Comparison of ENCODE assay signal across 1 cellular context in the genomic region with DNA sequence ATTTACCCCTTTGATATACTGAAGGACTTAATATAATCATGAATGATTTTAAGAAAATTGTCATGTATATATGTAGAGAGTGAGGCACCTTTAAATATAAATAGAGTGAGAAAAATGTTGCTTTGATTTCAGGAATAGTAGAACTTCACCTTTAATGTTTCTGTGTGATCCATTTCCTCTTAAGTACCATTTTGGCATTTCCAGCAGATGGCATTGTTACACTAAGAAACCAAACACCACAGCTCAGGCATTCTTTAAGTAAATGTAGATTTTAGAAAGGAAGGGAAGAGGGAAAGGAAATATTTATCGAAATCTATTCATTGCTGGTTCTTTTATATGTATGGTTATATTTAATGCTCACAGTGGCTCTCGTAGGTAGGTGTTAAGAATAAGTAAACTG.
TF ChIP-seq lines count a peak whose summit lies in the region.

No MANE protein-coding gene starts in this region.

TF ChIP-seq in K562, 482 proteins besides CTCF, POLR2A, EP300 and RAD21 (continued from another document):
- TF ChIP-seq, protein P1, sequence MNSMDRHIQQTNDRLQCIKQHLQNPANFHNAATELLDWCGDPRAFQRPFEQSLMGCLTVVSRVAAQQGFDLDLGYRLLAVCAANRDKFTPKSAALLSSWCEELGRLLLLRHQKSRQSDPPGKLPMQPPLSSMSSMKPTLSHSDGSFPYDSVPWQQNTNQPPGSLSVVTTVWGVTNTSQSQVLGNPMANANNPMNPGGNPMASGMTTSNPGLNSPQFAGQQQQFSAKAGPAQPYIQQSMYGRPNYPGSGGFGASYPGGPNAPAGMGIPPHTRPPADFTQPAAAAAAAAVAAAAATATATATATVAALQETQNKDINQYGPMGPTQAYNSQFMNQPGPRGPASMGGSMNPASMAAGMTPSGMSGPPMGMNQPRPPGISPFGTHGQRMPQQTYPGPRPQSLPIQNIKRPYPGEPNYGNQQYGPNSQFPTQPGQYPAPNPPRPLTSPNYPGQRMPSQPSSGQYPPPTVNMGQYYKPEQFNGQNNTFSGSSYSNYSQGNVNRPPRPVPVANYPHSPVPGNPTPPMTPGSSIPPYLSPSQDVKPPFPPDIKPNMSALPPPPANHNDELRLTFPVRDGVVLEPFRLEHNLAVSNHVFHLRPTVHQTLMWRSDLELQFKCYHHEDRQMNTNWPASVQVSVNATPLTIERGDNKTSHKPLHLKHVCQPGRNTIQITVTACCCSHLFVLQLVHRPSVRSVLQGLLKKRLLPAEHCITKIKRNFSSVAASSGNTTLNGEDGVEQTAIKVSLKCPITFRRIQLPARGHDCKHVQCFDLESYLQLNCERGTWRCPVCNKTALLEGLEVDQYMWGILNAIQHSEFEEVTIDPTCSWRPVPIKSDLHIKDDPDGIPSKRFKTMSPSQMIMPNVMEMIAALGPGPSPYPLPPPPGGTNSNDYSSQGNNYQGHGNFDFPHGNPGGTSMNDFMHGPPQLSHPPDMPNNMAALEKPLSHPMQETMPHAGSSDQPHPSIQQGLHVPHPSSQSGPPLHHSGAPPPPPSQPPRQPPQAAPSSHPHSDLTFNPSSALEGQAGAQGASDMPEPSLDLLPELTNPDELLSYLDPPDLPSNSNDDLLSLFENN (IDR thresholded peaks at IDR 0.05; ENCODE audit: low read depth in 2 of 2, low read length in 2 of 2): no peak
- TF ChIP-seq, protein P2, sequence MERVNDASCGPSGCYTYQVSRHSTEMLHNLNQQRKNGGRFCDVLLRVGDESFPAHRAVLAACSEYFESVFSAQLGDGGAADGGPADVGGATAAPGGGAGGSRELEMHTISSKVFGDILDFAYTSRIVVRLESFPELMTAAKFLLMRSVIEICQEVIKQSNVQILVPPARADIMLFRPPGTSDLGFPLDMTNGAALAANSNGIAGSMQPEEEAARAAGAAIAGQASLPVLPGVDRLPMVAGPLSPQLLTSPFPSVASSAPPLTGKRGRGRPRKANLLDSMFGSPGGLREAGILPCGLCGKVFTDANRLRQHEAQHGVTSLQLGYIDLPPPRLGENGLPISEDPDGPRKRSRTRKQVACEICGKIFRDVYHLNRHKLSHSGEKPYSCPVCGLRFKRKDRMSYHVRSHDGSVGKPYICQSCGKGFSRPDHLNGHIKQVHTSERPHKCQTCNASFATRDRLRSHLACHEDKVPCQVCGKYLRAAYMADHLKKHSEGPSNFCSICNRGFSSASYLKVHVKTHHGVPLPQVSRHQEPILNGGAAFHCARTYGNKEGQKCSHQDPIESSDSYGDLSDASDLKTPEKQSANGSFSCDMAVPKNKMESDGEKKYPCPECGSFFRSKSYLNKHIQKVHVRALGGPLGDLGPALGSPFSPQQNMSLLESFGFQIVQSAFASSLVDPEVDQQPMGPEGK (CRISPR knock-in tag; IDR thresholded peaks at IDR 0.05; ENCODE audit: borderline replicate concordance): no peak
TF ChIP-seq in K562: peak in this region for 0.
